ENCODE assay signal across 8 cellular contexts in the genomic region with DNA sequence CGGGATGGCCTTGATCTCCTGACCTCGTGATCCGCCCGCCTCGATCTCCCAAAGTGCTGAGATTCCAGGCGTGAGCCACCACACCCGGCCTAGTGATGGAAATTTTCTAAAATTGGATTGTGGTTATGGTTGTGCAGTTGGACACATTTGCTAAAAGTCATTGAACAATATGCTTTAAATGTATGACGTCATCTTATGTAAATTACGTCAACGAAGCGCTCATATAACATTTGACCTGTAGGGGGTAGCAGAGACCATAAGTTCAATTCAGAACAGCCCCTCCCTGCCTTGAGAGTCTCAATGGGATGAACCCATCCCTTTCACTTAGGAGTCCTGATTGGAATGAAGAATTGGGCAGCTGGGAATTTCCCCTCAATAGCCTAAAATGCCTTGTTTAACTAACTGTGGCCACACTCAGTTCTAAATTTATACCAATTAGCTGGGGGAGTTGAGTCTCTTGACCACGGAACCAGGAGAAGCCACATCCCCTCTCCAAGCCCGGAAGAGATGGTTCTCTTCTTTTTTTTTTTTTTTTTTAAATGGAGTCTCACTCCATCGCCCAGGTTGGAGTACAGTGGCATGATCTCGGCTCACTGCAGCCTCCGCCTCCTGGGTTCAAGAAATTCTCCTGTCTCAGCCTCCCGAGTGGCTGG. TPM values are rescaled to one million over a fixed set of nuclear protein-coding genes. Genes with fewer than 3 reads are reported as not detected.
DNase-seq lines count a peak whose midpoint lies in the region; ATAC-seq, FAIRE-seq and TF ChIP-seq lines count a peak whose summit lies in the region.

No MANE protein-coding gene starts in this region.

- no peak overlapping the region for H3K4me3 ChIP-seq in SJCRH30
- H3K4me3 ChIP-seq in GM12878: no peak overlapping the region
- H3K4me3 ChIP-seq in skeletal muscle satellite cell (ENCODE audit: low read length): no peak overlapping the region

- FAIRE-seq in GM12878 (lab: Jason Lieb, UNC): peak; percentile 56

- TF ChIP-seq CTCF in GM12878 (IDR thresholded peaks at IDR 0.05 in 2 of 3, conservative IDR thresholded peaks at IDR 0.05 in 1 of 3; ENCODE audit: control insufficient read depth in 2 of 3, extremely low read depth in 1 of 3, insufficient read depth in 1 of 3, low read depth in 3 of 3, low read length in 3 of 3): peak; percentile 63 to 94 (median 65); a peak in 5 of 6 replicates

- H3K4me2 ChIP-seq in GM12878 (ENCODE audit: control insufficient read depth, insufficient read depth) (no peak overlapping the region), skeletal muscle satellite cell (ENCODE audit: low read length) (peak overlapping the region; percentile 52)

- H3K27me3 ChIP-seq in SJCRH30 (no peaks in the 10 kb centered on the region), GM12878 (replicated peaks in 1 of 2; ENCODE audit: control insufficient read depth in 2 of 2, insufficient read depth in 2 of 2, low read length in 1 of 2) (no peaks in the 10 kb centered on the region), skeletal muscle satellite cell (ENCODE audit: control insufficient read depth, insufficient read depth, low read length) (peaks cover 15% of the 10 kb centered on the region)

- RAD21 ChIA-PET in GM12878 (lab: Charles Lee; ENCODE audit: unreplicated experiment): interaction anchor here (1.0 to 1.8 kb wide), 6 partner anchors 11 to 163 kb away, joined by 3 to 10 read pairs (median 3); no protein-coding TSS in a partner anchor

- CTCF ChIA-PET in GM12878 (lab: Yijun Ruan, JAX): interaction anchor here (0.6 to 3.0 kb wide), 12 partner anchors 8 to 198 kb away, joined by 3 to 33 read pairs (median 4); no protein-coding TSS in a partner anchor

- WGBS in GM12878 (ENCODE audit: insufficient coverage, insufficient replicate concordance, low lambda C conversion rate, missing lambda C conversion rate): 42% methylated on average over 14 of the region's 17 CpGs

- ATAC-seq in GM12878: peak; percentile 78
- ATAC-seq in HG02678 (IDR thresholded peaks at IDR 0.05; ENCODE audit: unreplicated experiment): no peak

- in situ Hi-C loops in GM12878 (cut with MboI): loop anchor here (5.0 kb wide), 1 partner anchor 140 kb away; no protein-coding TSS in a partner anchor

- DNase-seq in NCI-H1436 (lab: John Stamatoyannopoulos, UW): peak; percentile 82
- no peak for DNase-seq in NCI-H1436 treated with DMSO at 0.1 percent for 48 hours (lab: John Stamatoyannopoulos, UW)
- peak; percentile 63 for DNase-seq in NCI-H1048 (lab: John Stamatoyannopoulos, UW)
- DNase-seq in SJCRH30: peak; percentile 81 to 95
- peak; percentile 65 for DNase-seq in GM12878 (ENCODE audit: low read depth, low spot score)
- peak; percentile 48 for DNase-seq in hepatic stellate cell (ENCODE audit: low spot score)

- no TSS peak for BruUV-seq in GM12878 (replicated peaks; lab: Mats Ljungman, UMichigan)

- H3K9ac ChIP-seq in GM12878 (ENCODE audit: control insufficient read depth, insufficient read depth, low read length): no peak overlapping the region
- H3K9ac ChIP-seq in skeletal muscle satellite cell (ENCODE audit: low read depth, low read length): no peak overlapping the region

- SMC1A ChIA-PET in GM12878 (lab: Charles Lee; ENCODE audit: uncharacterized antibody, unreplicated experiment): interaction anchor here (1.2 to 2.6 kb wide), 3 partner anchors 113 to 166 kb away, joined by 3 to 9 read pairs (median 5); no protein-coding TSS in a partner anchor

- H3K4me1 ChIP-seq in SJCRH30 (peaks cover 7% of the 10 kb centered on the region; the same call in 1 of the 2 replicates), GM12878 (ENCODE audit: control insufficient read depth, insufficient read depth, low read length) (peaks cover 4% of the 10 kb centered on the region; the same call in 1 of the 2 replicates), skeletal muscle satellite cell (ENCODE audit: control insufficient read depth, insufficient read depth, low read length) (no peaks in the 10 kb centered on the region)

- H2AFZ ChIP-seq in GM12878 (ENCODE audit: control insufficient read depth, low read depth, low read length): peak overlapping the region; percentile 49; the same call in 1 of the 2 replicates

- no peaks in the 10 kb centered on the region for H4K20me1 ChIP-seq in GM12878 (ENCODE audit: control insufficient read depth, insufficient read depth)

- no peak overlapping the region for H3K27ac ChIP-seq in SJCRH30
- H3K27ac ChIP-seq in GM12878 (ENCODE audit: control insufficient read depth, insufficient read depth): no peak overlapping the region

- no peak for TF ChIP-seq EP300 in GM12878 (IDR thresholded peaks at IDR 0.05; ENCODE audit: borderline replicate concordance in 1 of 2, control insufficient read depth in 1 of 2, low read depth in 2 of 2, low read length in 2 of 2)

- H3K9me3 ChIP-seq in SJCRH30 (replicated peaks): no peaks in the 10 kb centered on the region
- no peaks in the 10 kb centered on the region for H3K9me3 ChIP-seq in GM12878 (replicated peaks; ENCODE audit: control insufficient read depth, insufficient read depth, low read length)
- H3K9me3 ChIP-seq in skeletal muscle satellite cell (replicated peaks; ENCODE audit: low read length): no peaks in the 10 kb centered on the region

- POLR2A ChIA-PET in GM12878 (lab: Charles Lee): interaction anchor here (0.7 kb wide), 1 partner anchor 75 kb away, joined by 4 read pairs; no protein-coding TSS in a partner anchor

- TF ChIP-seq RAD21 in GM12878 (IDR thresholded peaks at IDR 0.05; ENCODE audit: insufficient read depth, low read depth, low read length): peak; percentile 82

- no peak for TF ChIP-seq POLR2A in GM12878 (IDR thresholded peaks at IDR 0.05; ENCODE audit: low read depth, low read length)

- H3K36me3 ChIP-seq in SJCRH30: no peaks in the 10 kb centered on the region
- no peaks in the 10 kb centered on the region for H3K36me3 ChIP-seq in GM12878 (ENCODE audit: control insufficient read depth in 2 of 2, insufficient read depth in 2 of 2, low read length in 1 of 2)
- H3K36me3 ChIP-seq in skeletal muscle satellite cell (ENCODE audit: insufficient read depth, low read length): no peaks in the 10 kb centered on the region

- H3K79me2 ChIP-seq in GM12878 (ENCODE audit: control insufficient read depth, insufficient read depth, low read length): no peaks in the 10 kb centered on the region

- intact Hi-C loops in GM12878 (cut with micrococcal nuclease; ENCODE audit: unreplicated experiment): loop anchor here (1.0 to 2.0 kb wide), 3 partner anchors 112 to 201 kb away; no protein-coding TSS in a partner anchor

RNA-seq across cellular contexts. Expression of gene TLE6, which starts 15.2 kb away (rescaled TPM):
- total RNA-seq in SJCRH30 (2014; rRNA removed; shearing (Covaris generic)): 2.6 TPM in 2 replicates
- 9.5 and 13.1 TPM in 2 replicates for total RNA-seq in GM12878 (2013; cell fraction: nucleolus; rRNA removed)
- total RNA-seq in GM12878 (2014; rRNA removed) (6.3 and 8.5 TPM in 2 replicates), GM12878 (2014; rRNA removed; fragmentation: Illumina TruSeq; extraction: Trizol) (7.3 and 8.0 TPM in 2 replicates), GM12878 (2021) (6.0 and 6.4 TPM in 2 replicates)
- 9.4 TPM for polyA plus RNA-seq in GM12878 (2011; ENCODE audit: low read depth)
- polyA plus RNA-seq in GM12878 (2011; rRNA removed) (10.8 and 13.8 TPM in 2 replicates), GM12878 (2014; fragmentation: Illumina TruSeq; extraction: Trizol) (2.6 and 7.0 TPM in 2 replicates), GM12878 (2014; fragmentation: Nextera tagmentation; extraction: Ambion mirVana) (1 to 10 TPM; 2.7 to 3.4 TPM), GM12878 (2014; rRNA removed) (10.6 and 11.2 TPM in 2 replicates), GM12878 (2016; fragmentation: Nextera tagmentation; extraction: Ambion mirVana) (1 to 10 TPM; 5.1 to 5.7 TPM)
- polyA plus RNA-seq in GM12878 (2011; cell fraction: cytosol; rRNA removed): 12.8 and 12.9 TPM in 2 replicates
- 21.4 and 31.9 TPM in 2 replicates for polyA plus RNA-seq in GM12878 (2011; cell fraction: nucleus; rRNA removed)
- polyA plus RNA-seq in GM12878 (2012): 9.3 and 9.6 TPM in 2 replicates
- polyA minus RNA-seq in GM12878 (2011; rRNA and poly(A)+ RNA removed): 4.1 and 11.2 TPM in 2 replicates
- polyA minus RNA-seq in GM12878 (2011; cell fraction: cytosol; rRNA and poly(A)+ RNA removed): 3.4 and 3.9 TPM in 2 replicates
- 7.4 and 7.6 TPM in 2 replicates for polyA minus RNA-seq in GM12878 (2011; cell fraction: nucleus; rRNA and poly(A)+ RNA removed)
- 0.44 and 0.76 TPM in 2 replicates for total RNA-seq in skeletal muscle satellite cell (2012; rRNA removed)

RNA-seq across cellular contexts. Expression of gene ZNF77, which starts 17.4 kb away (rescaled TPM):
- 14.1 and 17.3 TPM in 2 replicates for total RNA-seq in SJCRH30 (2014; rRNA removed; shearing (Covaris generic))
- 6.4 and 7.9 TPM in 2 replicates for total RNA-seq in GM12878 (2013; cell fraction: nucleolus; rRNA removed)
- total RNA-seq in GM12878 (2014; rRNA removed) (4.1 and 4.3 TPM in 2 replicates), GM12878 (2014; rRNA removed; fragmentation: Illumina TruSeq; extraction: Trizol) (4.7 and 4.9 TPM in 2 replicates), GM12878 (2021) (2.8 and 3.1 TPM in 2 replicates)
- 3.0 TPM for polyA plus RNA-seq in GM12878 (2011; ENCODE audit: low read depth)
- polyA plus RNA-seq in GM12878 (2011; rRNA removed) (2.7 and 2.9 TPM in 2 replicates), GM12878 (2014; fragmentation: Illumina TruSeq; extraction: Trizol) (3.6 and 4.2 TPM in 2 replicates), GM12878 (2014; fragmentation: Nextera tagmentation; extraction: Ambion mirVana) (1 to 10 TPM; 1.9 TPM), GM12878 (2014; rRNA removed) (3.1 and 3.2 TPM in 2 replicates), GM12878 (2016; fragmentation: Nextera tagmentation; extraction: Ambion mirVana) (1 to 10 TPM; 2.6 to 3.5 TPM)
- polyA plus RNA-seq in GM12878 (2011; cell fraction: cytosol; rRNA removed): 2.1 and 2.3 TPM in 2 replicates
- polyA plus RNA-seq in GM12878 (2011; cell fraction: nucleus; rRNA removed): 2.8 and 3.2 TPM in 2 replicates
- polyA plus RNA-seq in GM12878 (2012): 1.8 and 2.0 TPM in 2 replicates
- polyA minus RNA-seq in GM12878 (2011; rRNA and poly(A)+ RNA removed): 4.7 and 8.6 TPM in 2 replicates
- 1.4 and 1.5 TPM in 2 replicates for polyA minus RNA-seq in GM12878 (2011; cell fraction: cytosol; rRNA and poly(A)+ RNA removed)
- polyA minus RNA-seq in GM12878 (2011; cell fraction: nucleus; rRNA and poly(A)+ RNA removed): 0.97 and 3.1 TPM in 2 replicates
- total RNA-seq in skeletal muscle satellite cell (2012; rRNA removed): 3.1 and 5.1 TPM in 2 replicates
